Comparison of ENCODE assay signal across 8 cellular contexts in the genomic region with DNA sequence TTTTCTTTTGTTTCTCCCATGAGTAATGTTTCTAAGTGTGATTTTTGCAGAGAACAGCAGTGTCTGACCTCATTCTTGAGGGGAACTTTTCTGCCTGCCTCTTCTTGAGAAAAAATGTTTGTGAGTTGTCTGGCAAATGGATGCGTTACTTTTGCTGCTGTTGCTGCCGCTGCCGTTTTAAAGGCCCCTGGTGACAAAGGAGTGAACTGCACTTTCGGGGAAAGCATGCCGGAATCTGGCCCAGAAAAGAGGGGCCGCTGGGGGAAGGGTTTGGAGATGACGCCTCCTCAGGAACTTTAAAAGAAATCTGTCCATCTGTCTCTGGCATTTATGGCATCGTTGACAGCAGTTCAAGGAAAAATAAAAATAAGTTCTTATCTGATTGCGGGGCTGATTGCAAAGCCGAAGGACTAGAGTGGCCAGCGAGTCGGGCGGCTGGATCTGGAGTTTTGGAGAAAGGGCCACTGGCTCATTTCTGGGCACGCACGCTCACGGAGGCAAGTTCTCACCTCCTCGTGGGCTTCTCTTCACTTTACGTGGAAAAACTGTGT. TPM values are rescaled to one million over a fixed set of nuclear protein-coding genes. Genes with fewer than 3 reads are reported as not detected.
DNase-seq lines count a peak whose midpoint lies in the region; ATAC-seq and TF ChIP-seq lines count a peak whose summit lies in the region.

No MANE protein-coding gene starts in this region.

- CTCF ChIA-PET in activated CD4-positive, alpha-beta memory T cell treated with anti-CD3 and anti-CD28 coated beads for 36 hours (lab: Charles Lee), result no interaction called here

- POLR2A ChIA-PET in activated CD4-positive, alpha-beta memory T cell treated with anti-CD3 and anti-CD28 coated beads for 36 hours (lab: Charles Lee), result no interaction called here

- TF ChIP-seq CTCF in HFFc6 (IDR thresholded peaks at IDR 0.05) (peak; percentile 79), fibroblast of mammary gland (conservative IDR thresholded peaks at IDR 0.05; ENCODE audit: control insufficient read depth, insufficient read depth, low read depth, low read length) (peak; percentile 78)

- ATAC-seq in HG02642 (IDR thresholded peaks at IDR 0.05; ENCODE audit: poor library complexity, unreplicated experiment), result no peak
- ATAC-seq in HG02623 (IDR thresholded peaks at IDR 0.05; ENCODE audit: unreplicated experiment), result no peak

- H3K9me3 Mint-ChIP-seq in HFFc6, result no peaks in the 10 kb centered on the region
- H3K9me3 Mint-ChIP-seq in activated CD4-positive, alpha-beta memory T cell treated with anti-CD3 and anti-CD28 coated beads for 36 hours, result no peaks in the 10 kb centered on the region

- H3K27ac Mint-ChIP-seq in HFFc6, result no peak overlapping the region
- peak overlapping the region; percentile 73 for H3K27ac Mint-ChIP-seq in activated CD4-positive, alpha-beta memory T cell treated with anti-CD3 and anti-CD28 coated beads for 36 hours

- H3K4me3 Mint-ChIP-seq in HFFc6, result peak overlapping the region; percentile 16; the same call in 1 of the 2 replicates
- H3K4me3 Mint-ChIP-seq in activated CD4-positive, alpha-beta memory T cell treated with anti-CD3 and anti-CD28 coated beads for 36 hours, result peak overlapping the region; percentile 20

- peak overlapping the region; percentile 9 for H3K4me3 ChIP-seq in fibroblast of mammary gland (ENCODE audit: control insufficient read depth, low read depth, low read length)

- intact Hi-C loops in activated CD4-positive, alpha-beta memory T cell treated with anti-CD3 and anti-CD28 coated beads for 36 hours (cut with micrococcal nuclease), result loop anchor here (5.0 kb wide), 1 partner anchor 106 kb away; no protein-coding TSS in a partner anchor
- intact Hi-C loops in posterior vena cava (cut with DNase I), result loop anchor here in 1 of 2 donors (2.0 kb wide), 1 partner anchor 15 kb away; no protein-coding TSS in a partner anchor

- no peaks in the 10 kb centered on the region for H3K36me3 Mint-ChIP-seq in HFFc6 (ENCODE audit: low read depth)
- peaks cover 3% of the 10 kb centered on the region for H3K36me3 Mint-ChIP-seq in activated CD4-positive, alpha-beta memory T cell treated with anti-CD3 and anti-CD28 coated beads for 36 hours

- DNase-seq in Ammon's horn (ENCODE audit: low spot score) (peak; percentile 68), HFFc6 (peak; percentile 60), fibroblast of mammary gland (ENCODE audit: low read depth) (peak; percentile 92), posterior vena cava (ENCODE audit: low spot score) (peak; percentile 80), SHP77 treated with DMSO at 0.1 percent for 48 hours (lab: John Stamatoyannopoulos, UW) (no peak)
- peak; percentile 60 for DNase-seq in activated CD4-positive, alpha-beta memory T cell treated with anti-CD3 and anti-CD28 coated beads for 36 hours

- H3K27me3 Mint-ChIP-seq in HFFc6 (ENCODE audit: insufficient read depth), result peaks cover 63% of the 10 kb centered on the region
- no peaks in the 10 kb centered on the region for H3K27me3 Mint-ChIP-seq in activated CD4-positive, alpha-beta memory T cell treated with anti-CD3 and anti-CD28 coated beads for 36 hours

- peaks cover 7% of the 10 kb centered on the region; the same call in 1 of the 2 replicates for H3K4me1 Mint-ChIP-seq in HFFc6 (ENCODE audit: low read depth)
- H3K4me1 Mint-ChIP-seq in activated CD4-positive, alpha-beta memory T cell treated with anti-CD3 and anti-CD28 coated beads for 36 hours (ENCODE audit: low read depth), result peaks cover 76% of the 10 kb centered on the region

RNA-seq across cellular contexts. Expression of a gene that starts 16.5 kb away (rescaled TPM):
- not detected for total RNA-seq in HFFc6 (2021; fragmentation: NEBNext Ultra II Directional; extraction: Animal tissue kit (Norgen Biotek cat#: 25700))
- total RNA-seq in activated CD4-positive, alpha-beta memory T cell treated with anti-CD3 and anti-CD28 coated beads for 36 hours, result 1 to 10 TPM; 7.7 to 9.7 TPM
- 100 to 1,000 TPM; 188 to 208 TPM for total RNA-seq in posterior vena cava

Comparison
In these comparisons a context has a peak if more than half of its experiments do, and no peak if none do; other contexts are left out.
1. RNA of a gene that starts 16.5 kb away (total RNA-seq): 188 to 208 TPM in posterior vena cava; 7.7 to 9.7 TPM in activated CD4-positive, alpha-beta memory T cell treated with anti-CD3 and anti-CD28 coated beads for 36 hours and not detected in HFFc6; every median in the first group is over 10 times any median in the second.